1 cellular context compared by ENCODE assay signal in genomic region chr2:30190637-30191036, GRCh38.
TF ChIP-seq lines count a peak whose summit lies in the region.

No MANE protein-coding gene starts in this region.

TF ChIP-seq in WTC11, 78 proteins besides CTCF, POLR2A, EP300 and RAD21 (continued from another document):
- TF ChIP-seq, protein P1, sequence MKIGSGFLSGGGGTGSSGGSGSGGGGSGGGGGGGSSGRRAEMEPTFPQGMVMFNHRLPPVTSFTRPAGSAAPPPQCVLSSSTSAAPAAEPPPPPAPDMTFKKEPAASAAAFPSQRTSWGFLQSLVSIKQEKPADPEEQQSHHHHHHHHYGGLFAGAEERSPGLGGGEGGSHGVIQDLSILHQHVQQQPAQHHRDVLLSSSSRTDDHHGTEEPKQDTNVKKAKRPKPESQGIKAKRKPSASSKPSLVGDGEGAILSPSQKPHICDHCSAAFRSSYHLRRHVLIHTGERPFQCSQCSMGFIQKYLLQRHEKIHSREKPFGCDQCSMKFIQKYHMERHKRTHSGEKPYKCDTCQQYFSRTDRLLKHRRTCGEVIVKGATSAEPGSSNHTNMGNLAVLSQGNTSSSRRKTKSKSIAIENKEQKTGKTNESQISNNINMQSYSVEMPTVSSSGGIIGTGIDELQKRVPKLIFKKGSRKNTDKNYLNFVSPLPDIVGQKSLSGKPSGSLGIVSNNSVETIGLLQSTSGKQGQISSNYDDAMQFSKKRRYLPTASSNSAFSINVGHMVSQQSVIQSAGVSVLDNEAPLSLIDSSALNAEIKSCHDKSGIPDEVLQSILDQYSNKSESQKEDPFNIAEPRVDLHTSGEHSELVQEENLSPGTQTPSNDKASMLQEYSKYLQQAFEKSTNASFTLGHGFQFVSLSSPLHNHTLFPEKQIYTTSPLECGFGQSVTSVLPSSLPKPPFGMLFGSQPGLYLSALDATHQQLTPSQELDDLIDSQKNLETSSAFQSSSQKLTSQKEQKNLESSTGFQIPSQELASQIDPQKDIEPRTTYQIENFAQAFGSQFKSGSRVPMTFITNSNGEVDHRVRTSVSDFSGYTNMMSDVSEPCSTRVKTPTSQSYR (CRISPR knock-in tag; IDR thresholded peaks at IDR 0.05): no peak
- TF ChIP-seq ARID4B (CRISPR knock-in tag; IDR thresholded peaks at IDR 0.05; ENCODE audit: borderline replicate concordance): no peak
TF ChIP-seq in WTC11: peak in this region for 0.
